ENCODE assay signal across 12 cellular contexts in genomic region chr10:132175907-132176581, GRCh38. TPM values are rescaled to one million over a fixed set of nuclear protein-coding genes. Genes with fewer than 3 reads are reported as not detected.
DNase-seq lines count a peak whose midpoint lies in the region; ATAC-seq and TF ChIP-seq lines count a peak whose summit lies in the region.
"Had no signal": no experiment of that assay in that cellular context is flagged by ENCODE, and none has a peak within 500 bp of the region (broad histone marks: within the 10 kb centered on the region; RNA-seq: fewer than 3 reads in every experiment).

No MANE protein-coding gene starts in this region.

- no peak overlapping the region for H3K4me3 ChIP-seq in BE2C (ENCODE audit: low read depth, low read length)
- no peak overlapping the region for H3K4me3 ChIP-seq in OCI-LY7 (ENCODE audit: low read depth, low read length, poor library complexity, severe bottlenecking)
- H3K4me3 ChIP-seq in left lung, result no peak overlapping the region

- no peak for ATAC-seq in GM21423 (IDR thresholded peaks at IDR 0.05; ENCODE audit: unreplicated experiment)
- no peak for ATAC-seq in left lung

- no peak overlapping the region for H3K4me2 ChIP-seq in OCI-LY7 (ENCODE audit: low read length)

- intact Hi-C loops in OCI-LY7 (cut with micrococcal nuclease; ENCODE audit: unreplicated experiment) (no loop called here), left lung (cut with DNase I) (no loop called here)

- H2AFZ ChIP-seq in OCI-LY7 (ENCODE audit: low read length), result no peak overlapping the region

- POLR2A ChIA-PET in OCI-LY7 (lab: Charles Lee), result interaction anchor here (0.6 kb wide), 1 partner anchor 109 kb away, joined by 3 read pairs; no protein-coding TSS in a partner anchor

- BruUV-seq in OCI-LY7 (replicated peaks; lab: Mats Ljungman, UMichigan), result no TSS peak

- H3K36me3 ChIP-seq in BE2C (no peaks in the 10 kb centered on the region), OCI-LY7 (ENCODE audit: insufficient read depth, low read length) (no peaks in the 10 kb centered on the region), left lung (no peaks in the 10 kb centered on the region)

- H3K9me3 ChIP-seq in BE2C (no peaks in the 10 kb centered on the region), OCI-LY7 (ENCODE audit: low read length) (0 out of 2 replicates have a peak, but pooled peaks cover 4% of the 10 kb centered on the region), left lung (no peaks in the 10 kb centered on the region)

- H3K79me2 ChIP-seq in OCI-LY7 (ENCODE audit: insufficient read depth, low read depth, low read length), result no peaks in the 10 kb centered on the region

- CTCF ChIA-PET in OCI-LY7 (lab: Charles Lee; ENCODE audit: unreplicated experiment), result no interaction called here

- H3K27me3 ChIP-seq in BE2C (no peaks in the 10 kb centered on the region), left lung (peaks cover 0 to 50% of the 10 kb centered on the region in 2 donors)

- H3K9me2 ChIP-seq in OCI-LY7 (ENCODE audit: insufficient read depth, low read length), result no peaks in the 10 kb centered on the region

- H3K4me1 ChIP-seq in BE2C (no peaks in the 10 kb centered on the region), OCI-LY7 (ENCODE audit: insufficient read depth, low read length, poor library complexity, severe bottlenecking) (no peaks in the 10 kb centered on the region), left lung (no peaks in the 10 kb centered on the region)

- peak; percentile 47 for DNase-seq in BE2C
- peak; percentile 42 for DNase-seq in G401 (ENCODE audit: low spot score)
- DNase-seq in medulla oblongata (ENCODE audit: extremely low spot score), result peak; percentile 80
- DNase-seq in GM20000 (ENCODE audit: low spot score), result no peak
- no peak for DNase-seq in OCI-LY7 (ENCODE audit: low spot score)
- no peak for DNase-seq in left lung
- DNase-seq: NCI-H1436; stimulated activated CD4-positive, alpha-beta T cell treated with anti-CD3 and anti-CD28 coated beads, Interleukin-12 subunit alpha, Interleukin-12 subunit beta, amount 100 ng/mL, for 4 hours; stimulated activated naive CD4-positive, alpha-beta T cell treated with Interleukin-2 at 50 U/mL for 16 hours had no signal

- H3K27ac ChIP-seq in VCaP (peak overlapping the region; percentile 41; the same call in 1 of the 2 replicates), OCI-LY7 (ENCODE audit: low read depth, low read length, poor library complexity, severe bottlenecking) (no peak overlapping the region), left lung (no peak overlapping the region)
- H3K27ac ChIP-seq: HL-60 had no signal

- TF ChIP-seq CTCF in BE2C (IDR thresholded peaks at IDR 0.05; ENCODE audit: low read depth, low read length) (no peak), VCaP (conservative IDR thresholded peaks at IDR 0.05) (no peak), GM20000 (IDR thresholded peaks at IDR 0.05; ENCODE audit: extremely low read depth, missing control alignments) (no peak), OCI-LY7 (conservative IDR thresholded peaks at IDR 0.05; ENCODE audit: low read length) (no peak), left lung (IDR thresholded peaks at IDR 0.05) (no peak)

- in situ Hi-C loops in G401 (cut with HindIII; ENCODE audit: low sequenced_read_pairs), result no loop called here

- no peaks in the 10 kb centered on the region for H4K20me1 ChIP-seq in OCI-LY7 (ENCODE audit: insufficient read depth, low read length)

RNA-seq across cellular contexts. Expression of gene DPYSL4, which starts 10.7 kb away (rescaled TPM):
- polyA plus RNA-seq in BE2C (2012; ENCODE audit: insufficient read depth, insufficient read length, low read depth), result 15.0 TPM
- 4.9 and 6.0 TPM in 2 replicates for total RNA-seq in G401 (2014; rRNA removed; shearing (Covaris generic))
- total RNA-seq in OCI-LY7 (2014; rRNA removed; shearing (Covaris generic)), result not detected in 2 replicates
- not detected in 2 replicates for total RNA-seq in OCI-LY7 (2022)
- total RNA-seq in left lung, result 1 to 10 TPM; 1.3 to 3.1 TPM

Comparison
In these comparisons a context has a peak if more than half of its experiments do, and no peak if none do; other contexts are left out.
1. DNase-seq: peak in BE2C (single experiment), G401 (single experiment) and medulla oblongata (single experiment); none in GM20000 (single experiment), OCI-LY7 (single experiment) and left lung (0 of 2).